Comparison of ENCODE assay signal across 17 cellular contexts in the genomic region with DNA sequence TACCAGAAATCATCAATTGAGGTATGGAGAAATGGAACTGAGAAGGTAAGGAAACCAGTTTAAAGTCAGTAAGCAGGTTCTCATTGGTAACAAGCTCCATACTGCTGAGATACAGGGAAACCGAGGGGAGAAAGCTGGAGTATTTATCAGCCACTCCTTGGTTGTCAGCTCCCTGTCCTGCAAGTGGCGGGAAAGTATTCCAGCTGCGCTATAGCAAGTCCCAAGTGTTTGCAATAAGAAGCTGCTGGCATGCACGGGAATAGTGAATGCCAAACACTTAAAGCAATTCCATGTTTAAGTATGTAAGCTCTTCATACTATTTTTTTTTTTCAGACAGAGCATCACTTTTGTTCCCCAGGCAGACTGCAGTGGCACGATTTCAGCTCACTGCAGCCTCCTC.
"Had no signal": no experiment of that assay in that cellular context is flagged by ENCODE, and none has a peak within 500 bp of the region (broad histone marks: within the 10 kb centered on the region; RNA-seq: fewer than 3 reads in every experiment).

No MANE protein-coding gene starts in this region.

- ATAC-seq: foreskin keratinocyte, heart right ventricle, left cardiac atrium, left lung, left ventricle myocardium superior, mucosa of descending colon had no signal

- H3K27ac ChIP-seq: coronary artery, dorsolateral prefrontal cortex, esophagus muscularis mucosa, foreskin keratinocyte, heart right ventricle, left lung had no signal

- DNase-seq: dermis blood vessel endothelial cell; dorsolateral prefrontal cortex; effector CD4-positive, alpha-beta T cell; effector memory CD4-positive, alpha-beta T cell; foreskin keratinocyte; glutamatergic neuron; head of caudate nucleus; heart right ventricle; hippocampal formation; left cardiac atrium; left ventricle myocardium superior; mesenchymal stem cell; mucosa of descending colon; naive B cell had no signal

- H3K36me3 ChIP-seq: esophagus muscularis mucosa, heart right ventricle, left lung had no signal

- H3K9me3 ChIP-seq: esophagus muscularis mucosa, heart right ventricle, left lung, mucosa of descending colon had no signal

- H3K4me3 ChIP-seq: coronary artery, dorsolateral prefrontal cortex, esophagus muscularis mucosa, heart right ventricle, left lung, mucosa of descending colon had no signal

- H3K4me1 ChIP-seq: esophagus muscularis mucosa, foreskin keratinocyte, heart right ventricle, left lung had no signal

- H3K27me3 ChIP-seq: esophagus muscularis mucosa, foreskin keratinocyte, heart right ventricle, left lung had no signal
